Comparison of ENCODE assay signal across 1 cellular context in the genomic region with DNA sequence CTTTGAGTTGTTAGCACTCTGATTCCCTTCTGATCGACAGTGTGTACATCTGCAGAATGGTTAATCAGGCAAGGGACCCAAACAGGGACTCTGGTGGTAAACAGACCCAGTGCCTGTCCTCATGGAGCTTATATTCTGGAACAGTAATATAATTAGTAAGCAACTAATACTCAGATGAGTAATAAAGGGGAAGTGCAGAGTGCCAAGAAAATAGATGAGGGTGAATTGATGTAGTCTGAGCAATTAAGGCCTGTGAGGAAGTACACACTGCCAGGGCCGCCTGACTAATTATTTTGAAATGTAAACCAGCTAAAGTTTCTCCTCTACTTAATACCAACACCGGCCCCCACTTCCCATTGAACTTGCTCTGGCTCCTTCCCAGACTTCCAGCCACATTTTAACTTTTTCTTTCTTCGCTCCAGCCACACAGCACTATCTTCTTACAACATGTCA.
TF ChIP-seq lines count a peak whose summit lies in the region.

No MANE protein-coding gene starts in this region.

TF ChIP-seq in GM23338, 12 proteins besides CTCF, POLR2A, EP300 and RAD21 (continued from another document):
- TF ChIP-seq, protein P1, sequence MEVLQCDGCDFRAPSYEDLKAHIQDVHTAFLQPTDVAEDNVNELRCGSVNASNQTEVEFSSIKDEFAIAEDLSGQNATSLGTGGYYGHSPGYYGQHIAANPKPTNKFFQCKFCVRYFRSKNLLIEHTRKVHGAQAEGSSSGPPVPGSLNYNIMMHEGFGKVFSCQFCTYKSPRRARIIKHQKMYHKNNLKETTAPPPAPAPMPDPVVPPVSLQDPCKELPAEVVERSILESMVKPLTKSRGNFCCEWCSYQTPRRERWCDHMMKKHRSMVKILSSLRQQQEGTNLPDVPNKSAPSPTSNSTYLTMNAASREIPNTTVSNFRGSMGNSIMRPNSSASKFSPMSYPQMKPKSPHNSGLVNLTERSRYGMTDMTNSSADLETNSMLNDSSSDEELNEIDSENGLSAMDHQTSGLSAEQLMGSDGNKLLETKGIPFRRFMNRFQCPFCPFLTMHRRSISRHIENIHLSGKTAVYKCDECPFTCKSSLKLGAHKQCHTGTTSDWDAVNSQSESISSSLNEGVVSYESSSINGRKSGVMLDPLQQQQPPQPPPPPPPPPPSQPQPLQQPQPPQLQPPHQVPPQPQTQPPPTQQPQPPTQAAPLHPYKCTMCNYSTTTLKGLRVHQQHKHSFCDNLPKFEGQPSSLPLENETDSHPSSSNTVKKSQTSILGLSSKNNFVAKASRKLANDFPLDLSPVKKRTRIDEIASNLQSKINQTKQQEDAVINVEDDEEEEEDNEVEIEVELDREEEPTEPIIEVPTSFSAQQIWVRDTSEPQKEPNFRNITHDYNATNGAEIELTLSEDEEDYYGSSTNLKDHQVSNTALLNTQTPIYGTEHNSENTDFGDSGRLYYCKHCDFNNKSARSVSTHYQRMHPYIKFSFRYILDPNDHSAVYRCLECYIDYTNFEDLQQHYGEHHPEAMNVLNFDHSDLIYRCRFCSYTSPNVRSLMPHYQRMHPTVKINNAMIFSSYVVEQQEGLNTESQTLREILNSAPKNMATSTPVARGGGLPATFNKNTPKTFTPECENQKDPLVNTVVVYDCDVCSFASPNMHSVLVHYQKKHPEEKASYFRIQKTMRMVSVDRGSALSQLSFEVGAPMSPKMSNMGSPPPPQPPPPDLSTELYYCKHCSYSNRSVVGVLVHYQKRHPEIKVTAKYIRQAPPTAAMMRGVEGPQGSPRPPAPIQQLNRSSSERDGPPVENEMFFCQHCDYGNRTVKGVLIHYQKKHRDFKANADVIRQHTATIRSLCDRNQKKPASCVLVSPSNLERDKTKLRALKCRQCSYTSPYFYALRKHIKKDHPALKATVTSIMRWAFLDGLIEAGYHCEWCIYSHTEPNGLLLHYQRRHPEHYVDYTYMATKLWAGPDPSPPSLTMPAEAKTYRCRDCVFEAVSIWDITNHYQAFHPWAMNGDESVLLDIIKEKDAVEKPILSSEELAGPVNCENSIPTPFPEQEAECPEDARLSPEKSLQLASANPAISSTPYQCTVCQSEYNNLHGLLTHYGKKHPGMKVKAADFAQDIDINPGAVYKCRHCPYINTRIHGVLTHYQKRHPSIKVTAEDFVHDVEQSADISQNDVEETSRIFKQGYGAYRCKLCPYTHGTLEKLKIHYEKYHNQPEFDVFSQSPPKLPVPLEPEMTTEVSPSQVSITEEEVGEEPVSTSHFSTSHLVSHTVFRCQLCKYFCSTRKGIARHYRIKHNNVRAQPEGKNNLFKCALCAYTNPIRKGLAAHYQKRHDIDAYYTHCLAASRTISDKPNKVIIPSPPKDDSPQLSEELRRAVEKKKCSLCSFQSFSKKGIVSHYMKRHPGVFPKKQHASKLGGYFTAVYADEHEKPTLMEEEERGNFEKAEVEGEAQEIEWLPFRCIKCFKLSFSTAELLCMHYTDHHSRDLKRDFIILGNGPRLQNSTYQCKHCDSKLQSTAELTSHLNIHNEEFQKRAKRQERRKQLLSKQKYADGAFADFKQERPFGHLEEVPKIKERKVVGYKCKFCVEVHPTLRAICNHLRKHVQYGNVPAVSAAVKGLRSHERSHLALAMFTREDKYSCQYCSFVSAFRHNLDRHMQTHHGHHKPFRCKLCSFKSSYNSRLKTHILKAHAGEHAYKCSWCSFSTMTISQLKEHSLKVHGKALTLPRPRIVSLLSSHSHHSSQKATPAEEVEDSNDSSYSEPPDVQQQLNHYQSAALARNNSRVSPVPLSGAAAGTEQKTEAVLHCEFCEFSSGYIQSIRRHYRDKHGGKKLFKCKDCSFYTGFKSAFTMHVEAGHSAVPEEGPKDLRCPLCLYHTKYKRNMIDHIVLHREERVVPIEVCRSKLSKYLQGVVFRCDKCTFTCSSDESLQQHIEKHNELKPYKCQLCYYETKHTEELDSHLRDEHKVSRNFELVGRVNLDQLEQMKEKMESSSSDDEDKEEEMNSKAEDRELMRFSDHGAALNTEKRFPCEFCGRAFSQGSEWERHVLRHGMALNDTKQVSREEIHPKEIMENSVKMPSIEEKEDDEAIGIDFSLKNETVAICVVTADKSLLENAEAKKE (CRISPR knock-in tag; IDR thresholded peaks at IDR 0.05) = no peak
- TF ChIP-seq STAT1 (IDR thresholded peaks at IDR 0.05; ENCODE audit: unreplicated experiment) (no peak), EZH2 (IDR thresholded peaks at IDR 0.05; ENCODE audit: low read depth, unreplicated experiment) (no peak)
TF ChIP-seq in GM23338: peak in this region for 0.
